Comparison of ENCODE assay signal across 1 cellular context in the genomic region with DNA sequence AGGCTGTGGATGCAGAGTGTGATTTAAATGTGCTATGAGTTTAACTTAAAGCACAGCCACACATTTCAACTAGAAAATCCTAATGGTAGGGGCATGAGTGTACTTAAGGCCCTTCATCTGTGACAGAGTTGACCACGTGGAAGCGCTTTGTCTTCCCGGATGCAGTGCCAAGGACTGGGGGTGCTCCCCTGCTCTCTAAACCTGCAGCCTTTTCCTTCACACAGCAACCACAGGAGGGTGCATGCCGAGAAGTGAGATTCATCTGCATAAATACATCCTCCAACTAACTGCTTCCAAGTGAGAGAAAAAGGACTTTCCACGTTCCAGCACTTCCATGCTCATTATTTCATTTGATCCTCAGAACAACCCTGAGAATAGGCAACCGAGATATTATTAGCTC.
TF ChIP-seq lines count a peak whose summit lies in the region.

No MANE protein-coding gene starts in this region.

TF ChIP-seq in SK-N-SH, 30 proteins besides CTCF, POLR2A, EP300 and RAD21 (continued from another document):
- TF ChIP-seq IRF3 (IDR thresholded peaks at IDR 0.05; ENCODE audit: low read depth, low read length) = no peak
- TF ChIP-seq EZH2phosphoT487 (IDR thresholded peaks at IDR 0.05; ENCODE audit: borderline replicate concordance, low read depth) = no peak
- TF ChIP-seq JUND (IDR thresholded peaks at IDR 0.05) = no peak
- no peak for TF ChIP-seq FOSL2 (IDR thresholded peaks at IDR 0.05; ENCODE audit: borderline replicate concordance, low read depth)
- no peak for TF ChIP-seq MAX (IDR thresholded peaks at IDR 0.05; ENCODE audit: low read depth)
- TF ChIP-seq MXI1 (IDR thresholded peaks at IDR 0.05; ENCODE audit: low read depth, low read length) = no peak
- no peak for TF ChIP-seq USF1 (IDR thresholded peaks at IDR 0.05; ENCODE audit: borderline replicate concordance, low read depth)
- TF ChIP-seq RFX5 (IDR thresholded peaks at IDR 0.05; ENCODE audit: low read length) = no peak
- no peak for TF ChIP-seq TAF1 (IDR thresholded peaks at IDR 0.05; ENCODE audit: borderline replicate concordance, low read depth, low read length)
- TF ChIP-seq CHD2 (IDR thresholded peaks at IDR 0.05; ENCODE audit: low read length, partially characterized antibody) = no peak
